In the genomic region with DNA sequence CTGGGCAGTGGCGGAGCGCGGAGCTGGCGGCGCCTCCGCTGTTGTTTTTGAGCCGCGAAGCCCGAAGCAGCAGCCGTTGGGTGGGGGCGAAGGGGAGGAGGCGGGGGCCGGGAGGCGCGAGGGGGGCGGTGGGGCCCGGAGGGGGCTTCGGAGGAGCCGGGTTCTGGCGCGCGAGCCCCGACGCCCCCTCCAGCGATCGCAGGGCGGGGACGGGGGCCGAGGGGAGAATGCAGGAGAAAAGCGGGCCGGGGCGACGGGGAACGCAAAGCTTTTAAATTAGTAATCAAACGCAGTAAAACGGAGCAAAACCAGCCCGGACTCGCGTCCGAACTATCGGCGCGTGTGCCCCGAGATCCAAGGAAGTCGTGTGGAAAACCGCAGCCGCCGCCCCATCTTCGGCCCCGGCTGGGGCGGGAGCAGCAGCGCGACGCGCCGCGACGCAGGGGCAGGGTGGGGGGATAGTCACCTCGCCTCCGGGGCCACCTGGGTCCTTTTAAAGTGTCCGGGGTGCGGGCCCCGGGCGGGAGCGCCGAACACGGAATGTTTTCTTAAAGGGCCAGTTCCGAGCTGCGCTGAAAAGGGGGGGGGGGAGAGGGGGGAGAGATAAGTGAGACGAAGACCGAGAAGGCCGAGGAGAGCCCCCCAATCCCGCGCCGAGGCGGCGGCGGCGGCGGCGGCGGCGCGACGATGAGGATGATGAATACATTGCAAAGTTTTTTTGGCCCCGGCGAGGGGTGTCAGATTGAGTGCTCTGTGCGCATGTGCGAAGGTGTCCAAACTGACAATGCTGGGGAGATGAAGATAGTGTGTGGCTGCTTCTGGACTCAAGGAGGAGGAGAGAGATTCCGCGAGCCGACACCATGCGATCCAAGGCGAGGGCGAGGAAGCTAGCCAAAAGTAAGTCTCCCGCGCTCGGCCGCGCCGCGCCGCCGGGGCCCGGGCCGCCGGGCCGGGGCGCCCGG, we compare ENCODE assay signal across 7 cellular contexts. TPM values are rescaled to one million over a fixed set of nuclear protein-coding genes. Genes with fewer than 3 reads are reported as not detected.
A peak's percentile ranks its signal among the peaks of the same experiment; 100 is the strongest.
DNase-seq lines count a peak whose midpoint lies in the region; ATAC-seq and TF ChIP-seq lines count a peak whose summit lies in the region.

A gene (plus strand): TSS at position 804 of the 962 bp plus-strand sequence. CDS start 57 bp downstream, at position 861.

- POLR2A ChIA-PET in HEK293 (lab: Yijun Ruan, JAX): no interaction called here

- no peaks in the 10 kb centered on the region for H3K9me3 ChIP-seq in HEK293 (ENCODE audit: control insufficient read depth, insufficient read depth, low read depth, low read length)
- no peaks in the 10 kb centered on the region for H3K9me3 ChIP-seq in neutrophil

- ATAC-seq in GM19395 (IDR thresholded peaks at IDR 0.05; ENCODE audit: unreplicated experiment): no peak
- no peak for ATAC-seq in HG02981 (IDR thresholded peaks at IDR 0.05; ENCODE audit: unreplicated experiment)
- ATAC-seq in HG03135 (IDR thresholded peaks at IDR 0.05; ENCODE audit: unreplicated experiment): no peak

- H3K4me3 ChIP-seq in HEK293 (ENCODE audit: low read depth, low read length) (peak within 1 kb of the TSS; percentile 37), fibroblast of the aortic adventitia (ENCODE audit: low read depth, low read length) (peak within 1 kb of the TSS; percentile 70), neutrophil (ENCODE audit: low read depth in 1 of 2, low read length in 1 of 2) (peak within 1 kb of the TSS; percentile 20 to 47)

- H3K27ac ChIP-seq in HEK293 (ENCODE audit: extremely low read depth, low read depth, low read length): peak within 1 kb of the TSS; percentile 86
- no peak within 1 kb of the TSS for H3K27ac ChIP-seq in neutrophil

- peak; percentile 31 to 39 for DNase-seq in activated CD4-positive, alpha-beta T cell treated with anti-CD3 and anti-CD28 coated beads, Interleukin-2, amount 50 U/mL, for 48 hours
- DNase-seq in fibroblast of the aortic adventitia (ENCODE audit: low read depth): peak; percentile 68

- CTCF ChIA-PET in HEK293 (lab: Yijun Ruan, JAX): interaction anchor here (0.7 kb wide), 1 partner anchor 139 kb away, joined by 4 read pairs; no protein-coding TSS in a partner anchor

- H3K36me3 ChIP-seq in HEK293 (ENCODE audit: control insufficient read depth in 2 of 2, insufficient read depth in 1 of 2, low read length in 2 of 2) (no peaks in the 10 kb centered on the region), neutrophil (no peaks in the 10 kb centered on the region)

- H3K27me3 ChIP-seq in neutrophil: peaks cover 91% of the 10 kb centered on the region

- H3K4me1 ChIP-seq in HEK293 (ENCODE audit: control insufficient read depth, insufficient read depth, low read length): no peaks in the 10 kb centered on the region; the same call in 1 of the 2 replicates
- peaks cover 4 to 13% of the 10 kb centered on the region in 2 experiments for H3K4me1 ChIP-seq in neutrophil (ENCODE audit: control insufficient read depth in 1 of 2, insufficient read depth in 1 of 2, low read depth in 1 of 2, low read length in 1 of 2)

- no peak for TF ChIP-seq CTCF in HEK293 (tag by site-specific recombination; IDR thresholded peaks at IDR 0.05)
- no peak for TF ChIP-seq CTCF in fibroblast of the aortic adventitia (IDR thresholded peaks at IDR 0.05; ENCODE audit: insufficient read depth, low read length)
- no peak for TF ChIP-seq CTCF in neutrophil (IDR thresholded peaks at IDR 0.05)

TF ChIP-seq in HEK293, 187 proteins besides CTCF, POLR2A, EP300 and RAD21 (continues in another document):
- TF ChIP-seq, protein P1, sequence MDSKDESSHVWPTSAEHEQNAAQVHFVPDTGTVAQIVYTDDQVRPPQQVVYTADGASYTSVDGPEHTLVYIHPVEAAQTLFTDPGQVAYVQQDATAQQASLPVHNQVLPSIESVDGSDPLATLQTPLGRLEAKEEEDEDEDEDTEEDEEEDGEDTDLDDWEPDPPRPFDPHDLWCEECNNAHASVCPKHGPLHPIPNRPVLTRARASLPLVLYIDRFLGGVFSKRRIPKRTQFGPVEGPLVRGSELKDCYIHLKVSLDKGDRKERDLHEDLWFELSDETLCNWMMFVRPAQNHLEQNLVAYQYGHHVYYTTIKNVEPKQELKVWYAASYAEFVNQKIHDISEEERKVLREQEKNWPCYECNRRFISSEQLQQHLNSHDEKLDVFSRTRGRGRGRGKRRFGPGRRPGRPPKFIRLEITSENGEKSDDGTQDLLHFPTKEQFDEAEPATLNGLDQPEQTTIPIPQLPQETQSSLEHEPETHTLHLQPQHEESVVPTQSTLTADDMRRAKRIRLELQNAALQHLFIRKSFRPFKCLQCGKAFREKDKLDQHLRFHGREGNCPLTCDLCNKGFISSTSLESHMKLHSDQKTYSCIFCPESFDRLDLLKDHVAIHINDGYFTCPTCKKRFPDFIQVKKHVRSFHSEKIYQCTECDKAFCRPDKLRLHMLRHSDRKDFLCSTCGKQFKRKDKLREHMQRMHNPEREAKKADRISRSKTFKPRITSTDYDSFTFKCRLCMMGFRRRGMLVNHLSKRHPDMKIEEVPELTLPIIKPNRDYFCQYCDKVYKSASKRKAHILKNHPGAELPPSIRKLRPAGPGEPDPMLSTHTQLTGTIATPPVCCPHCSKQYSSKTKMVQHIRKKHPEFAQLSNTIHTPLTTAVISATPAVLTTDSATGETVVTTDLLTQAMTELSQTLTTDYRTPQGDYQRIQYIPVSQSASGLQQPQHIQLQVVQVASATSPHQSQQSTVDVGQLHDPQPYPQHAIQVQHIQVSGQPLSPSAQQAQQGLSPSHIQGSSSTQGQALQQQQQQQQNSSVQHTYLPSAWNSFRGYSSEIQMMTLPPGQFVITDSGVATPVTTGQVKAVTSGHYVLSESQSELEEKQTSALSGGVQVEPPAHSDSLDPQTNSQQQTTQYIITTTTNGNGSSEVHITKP (tag by site-specific recombination; IDR thresholded peaks at IDR 0.05): peak; percentile 40
- no peak for TF ChIP-seq ZNF514 (tag by site-specific recombination; IDR thresholded peaks at IDR 0.05)
- no peak for TF ChIP-seq IKZF3 (tag by site-specific recombination; IDR thresholded peaks at IDR 0.05)
- peak; percentile 35; the same call in 1 of the 2 replicates for TF ChIP-seq KLF8 (tag by site-specific recombination; IDR thresholded peaks at IDR 0.05)
- TF ChIP-seq ZNF24 (tag by site-specific recombination; IDR thresholded peaks at IDR 0.05): peak; percentile 26; the same call in 1 of the 2 replicates
- TF ChIP-seq KLF9 (tag by site-specific recombination; IDR thresholded peaks at IDR 0.05; ENCODE audit: low read depth): no peak
- no peak for TF ChIP-seq ZNF830 (tag by site-specific recombination; IDR thresholded peaks at IDR 0.05; ENCODE audit: low read depth)
- no peak for TF ChIP-seq ZNF324 (tag by site-specific recombination; IDR thresholded peaks at IDR 0.05)
- peak; percentile 79 for TF ChIP-seq KLF1 (tag by site-specific recombination; IDR thresholded peaks at IDR 0.05)
- TF ChIP-seq ZNF768 (tag by site-specific recombination; IDR thresholded peaks at IDR 0.05): no peak
- TF ChIP-seq, protein P2, sequence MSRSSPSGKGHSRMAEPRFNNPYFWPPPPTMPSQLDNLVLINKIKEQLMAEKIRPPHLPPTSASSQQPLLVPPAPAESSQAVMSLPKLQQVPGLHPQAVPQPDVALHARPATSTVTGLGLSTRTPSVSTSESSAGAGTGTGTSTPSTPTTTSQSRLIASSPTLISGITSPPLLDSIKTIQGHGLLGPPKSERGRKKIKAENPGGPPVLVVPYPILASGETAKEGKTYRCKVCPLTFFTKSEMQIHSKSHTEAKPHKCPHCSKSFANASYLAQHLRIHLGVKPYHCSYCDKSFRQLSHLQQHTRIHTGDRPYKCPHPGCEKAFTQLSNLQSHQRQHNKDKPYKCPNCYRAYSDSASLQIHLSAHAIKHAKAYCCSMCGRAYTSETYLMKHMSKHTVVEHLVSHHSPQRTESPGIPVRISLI (tag by site-specific recombination; IDR thresholded peaks at IDR 0.05): no peak
- TF ChIP-seq ZFP37 (tag by site-specific recombination; IDR thresholded peaks at IDR 0.05): no peak
- peak; percentile 41 for TF ChIP-seq GLIS1 (tag by site-specific recombination; IDR thresholded peaks at IDR 0.05)
- no peak for TF ChIP-seq ZNF292 (tag by site-specific recombination; IDR thresholded peaks at IDR 0.05; ENCODE audit: borderline replicate concordance, low read depth)
- no peak for TF ChIP-seq ZNF670 (tag by site-specific recombination; IDR thresholded peaks at IDR 0.05; ENCODE audit: low read depth)
- TF ChIP-seq, protein P3, sequence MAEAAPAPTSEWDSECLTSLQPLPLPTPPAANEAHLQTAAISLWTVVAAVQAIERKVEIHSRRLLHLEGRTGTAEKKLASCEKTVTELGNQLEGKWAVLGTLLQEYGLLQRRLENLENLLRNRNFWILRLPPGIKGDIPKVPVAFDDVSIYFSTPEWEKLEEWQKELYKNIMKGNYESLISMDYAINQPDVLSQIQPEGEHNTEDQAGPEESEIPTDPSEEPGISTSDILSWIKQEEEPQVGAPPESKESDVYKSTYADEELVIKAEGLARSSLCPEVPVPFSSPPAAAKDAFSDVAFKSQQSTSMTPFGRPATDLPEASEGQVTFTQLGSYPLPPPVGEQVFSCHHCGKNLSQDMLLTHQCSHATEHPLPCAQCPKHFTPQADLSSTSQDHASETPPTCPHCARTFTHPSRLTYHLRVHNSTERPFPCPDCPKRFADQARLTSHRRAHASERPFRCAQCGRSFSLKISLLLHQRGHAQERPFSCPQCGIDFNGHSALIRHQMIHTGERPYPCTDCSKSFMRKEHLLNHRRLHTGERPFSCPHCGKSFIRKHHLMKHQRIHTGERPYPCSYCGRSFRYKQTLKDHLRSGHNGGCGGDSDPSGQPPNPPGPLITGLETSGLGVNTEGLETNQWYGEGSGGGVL (tag by site-specific recombination; IDR thresholded peaks at IDR 0.05): peak; percentile 83
- TF ChIP-seq ZNF629 (tag by site-specific recombination; IDR thresholded peaks at IDR 0.05): no peak
- TF ChIP-seq ZNF10 (tag by site-specific recombination; IDR thresholded peaks at IDR 0.05): no peak
- 0 out of 2 replicates have a peak, but pooled peaks have one; percentile 24 for TF ChIP-seq KLF7 (tag by site-specific recombination; IDR thresholded peaks at IDR 0.05; ENCODE audit: borderline replicate concordance)
- TF ChIP-seq ZNF677 (tag by site-specific recombination; IDR thresholded peaks at IDR 0.05): no peak
- no peak for TF ChIP-seq ZFP41 (tag by site-specific recombination; IDR thresholded peaks at IDR 0.05; ENCODE audit: borderline replicate concordance)
- TF ChIP-seq ZNF133 (tag by site-specific recombination; IDR thresholded peaks at IDR 0.05): no peak

RNA-seq across cellular contexts. Expression of the gene that starts here (rescaled TPM):
- 0.98 and 11.3 TPM in 2 replicates for total RNA-seq in fibroblast of the aortic adventitia (ENCODE audit: low replicate concordance)
